Comparison of ENCODE assay signal across 9 cellular contexts in the genomic region with DNA sequence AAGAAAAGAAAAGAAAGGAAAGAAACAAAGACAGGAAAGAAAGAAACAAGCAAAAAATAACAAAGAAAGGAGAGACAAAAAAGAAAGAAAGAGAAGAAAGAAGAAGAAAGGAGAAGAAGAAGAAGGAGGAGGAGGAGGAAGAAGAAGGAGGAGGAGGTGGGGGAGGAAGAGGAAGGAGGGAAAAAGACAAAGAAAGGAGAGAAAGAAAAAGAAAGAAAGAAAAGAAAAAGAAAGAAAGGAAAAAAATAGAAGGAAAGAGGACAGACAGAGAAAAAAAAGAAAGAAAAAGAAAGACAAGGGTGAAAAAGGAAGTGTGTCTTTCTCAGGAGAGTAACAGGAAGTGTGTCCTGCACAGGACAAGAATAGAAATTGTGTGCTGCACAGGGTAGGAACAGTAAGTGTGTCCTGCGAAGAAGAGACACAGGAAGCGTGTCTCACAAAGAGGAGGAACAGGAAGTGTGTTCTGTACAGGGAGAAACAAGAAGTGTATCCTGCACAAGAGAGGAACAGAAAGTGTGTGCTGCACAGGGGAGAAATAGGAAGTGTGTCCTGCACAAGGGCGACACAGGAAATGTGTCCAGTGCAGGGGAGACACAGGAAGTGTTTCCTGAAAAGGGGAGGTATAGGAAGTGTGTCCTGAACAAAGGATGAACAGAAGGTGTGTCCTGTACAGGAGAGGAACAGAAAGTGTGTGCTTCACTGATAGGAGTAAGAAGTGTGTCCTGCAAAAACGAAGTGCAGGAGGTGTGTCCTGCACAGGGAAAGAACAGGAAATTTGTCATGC.
DNase-seq lines count a peak whose midpoint lies in the region; ATAC-seq, FAIRE-seq and TF ChIP-seq lines count a peak whose summit lies in the region.
"Had no signal": no experiment of that assay in that cellular context is flagged by ENCODE, and none has a peak within 500 bp of the region (broad histone marks: within the 10 kb centered on the region; RNA-seq: fewer than 3 reads in every experiment).

No MANE protein-coding gene starts in this region.

- H4K20me1 ChIP-seq in osteoblast (ENCODE audit: insufficient read depth, low read length): no peaks in the 10 kb centered on the region

- H3K27ac ChIP-seq in osteoblast (ENCODE audit: low read depth, low read length): no peak overlapping the region

- H3K4me3 ChIP-seq in osteoblast (ENCODE audit: insufficient read depth, low read length): no peak overlapping the region

- DNase-seq in activated CD4-positive, alpha-beta T cell treated with anti-CD3 and anti-CD28 coated beads for 36 hours: no peak
- DNase-seq in activated CD4-positive, alpha-beta T cell treated with anti-CD3 and anti-CD28 coated beads for 48 hours: no peak
- no peak for DNase-seq in osteoblast (ENCODE audit: insufficient read length, low spot score, missing footprints)
- DNase-seq in GM12892 (ENCODE audit: insufficient read length): no peak
- DNase-seq in NCI-H2171 (lab: John Stamatoyannopoulos, UW): no peak
- no peak for DNase-seq in NCI-H2081 treated with DMSO at 0.1 percent for 48 hours (lab: John Stamatoyannopoulos, UW)
- DNase-seq: 8988T had no signal

- peak overlapping the region; percentile 73 for H2AFZ ChIP-seq in osteoblast (ENCODE audit: low read length)

- peak overlapping the region; percentile 72 for H3K27ac Mint-ChIP-seq in activated CD4-positive, alpha-beta T cell treated with anti-CD3 and anti-CD28 coated beads for 36 hours
- H3K27ac Mint-ChIP-seq in T-helper 1 cell treated with Interleukin-12 subunit alpha and Interleukin-12 subunit beta and Interleukin-4 antibody, amounts not matched to agents 30 μg/mL and 1 μg/mL, for 36 hours: peak overlapping the region; percentile 38

- H3K4me2 ChIP-seq in osteoblast (ENCODE audit: insufficient read depth, low read length): no peak overlapping the region

- ATAC-seq in activated CD4-positive, alpha-beta T cell treated with anti-CD3 and anti-CD28 coated beads for 36 hours: no peak
- ATAC-seq in HG03378 (IDR thresholded peaks at IDR 0.05; ENCODE audit: unreplicated experiment): peak; percentile 63

- no peaks in the 10 kb centered on the region for H3K4me1 ChIP-seq in osteoblast (ENCODE audit: insufficient read depth, low read length)

- H3K79me2 ChIP-seq in osteoblast (ENCODE audit: insufficient read depth, low read length): no peaks in the 10 kb centered on the region

- peaks cover 18% of the 10 kb centered on the region for H3K9me3 Mint-ChIP-seq in activated CD4-positive, alpha-beta T cell treated with anti-CD3 and anti-CD28 coated beads for 36 hours (ENCODE audit: low read depth)
- H3K9me3 Mint-ChIP-seq in T-helper 1 cell treated with Interleukin-12 subunit alpha and Interleukin-12 subunit beta and Interleukin-4 antibody, amounts not matched to agents 30 μg/mL and 1 μg/mL, for 36 hours: peaks cover 29% of the 10 kb centered on the region

- H3K9me3 ChIP-seq in osteoblast (ENCODE audit: low read depth, low read length): no peaks in the 10 kb centered on the region

- TF ChIP-seq CTCF in osteoblast (IDR thresholded peaks at IDR 0.05; ENCODE audit: extremely low read depth, low read depth, low read length): no peak

- H3K36me3 Mint-ChIP-seq in activated CD4-positive, alpha-beta T cell treated with anti-CD3 and anti-CD28 coated beads for 36 hours (ENCODE audit: low read depth): peaks cover 11% of the 10 kb centered on the region
- H3K36me3 Mint-ChIP-seq in T-helper 1 cell treated with Interleukin-12 subunit alpha and Interleukin-12 subunit beta and Interleukin-4 antibody, amounts not matched to agents 30 μg/mL and 1 μg/mL, for 36 hours (ENCODE audit: low read depth): peaks cover 11% of the 10 kb centered on the region

- FAIRE-seq in GM12892 (lab: Jason Lieb, UNC): no peak

- no peaks in the 10 kb centered on the region for H3K27me3 ChIP-seq in osteoblast (ENCODE audit: insufficient read depth, low read length)

- no peak overlapping the region for H3K4me3 Mint-ChIP-seq in activated CD4-positive, alpha-beta T cell treated with anti-CD3 and anti-CD28 coated beads for 36 hours
- H3K4me3 Mint-ChIP-seq in T-helper 1 cell treated with Interleukin-12 subunit alpha and Interleukin-12 subunit beta and Interleukin-4 antibody, amounts not matched to agents 30 μg/mL and 1 μg/mL, for 36 hours: no peak overlapping the region

- CTCF ChIA-PET in activated CD4-positive, alpha-beta T cell treated with anti-CD3 and anti-CD28 coated beads for 36 hours (lab: Charles Lee): no interaction called here

- POLR2A ChIA-PET in activated CD4-positive, alpha-beta T cell treated with anti-CD3 and anti-CD28 coated beads for 36 hours (lab: Charles Lee): no interaction called here

- no peaks in the 10 kb centered on the region for H3K27me3 Mint-ChIP-seq in activated CD4-positive, alpha-beta T cell treated with anti-CD3 and anti-CD28 coated beads for 36 hours
- no peaks in the 10 kb centered on the region for H3K27me3 Mint-ChIP-seq in T-helper 1 cell treated with Interleukin-12 subunit alpha and Interleukin-12 subunit beta and Interleukin-4 antibody, amounts not matched to agents 30 μg/mL and 1 μg/mL, for 36 hours (ENCODE audit: low read depth)

- no peaks in the 10 kb centered on the region for H3K36me3 ChIP-seq in osteoblast (ENCODE audit: insufficient read depth, low read length)

- TF ChIP-seq POLR2A in GM12892 (IDR thresholded peaks at IDR 0.05; ENCODE audit: low read depth, low read length): no peak

- H3K4me1 Mint-ChIP-seq in activated CD4-positive, alpha-beta T cell treated with anti-CD3 and anti-CD28 coated beads for 36 hours: peaks cover 15% of the 10 kb centered on the region
- H3K4me1 Mint-ChIP-seq in T-helper 1 cell treated with Interleukin-12 subunit alpha and Interleukin-12 subunit beta and Interleukin-4 antibody, amounts not matched to agents 30 μg/mL and 1 μg/mL, for 36 hours (ENCODE audit: low read depth): peaks cover 12% of the 10 kb centered on the region

- intact Hi-C loops in activated CD4-positive, alpha-beta T cell treated with anti-CD3 and anti-CD28 coated beads for 36 hours (cut with DNase I, micrococcal nuclease): no loop called here
